In genomic region chr10:104253106-104253505, GRCh38 we compare ENCODE assay signal across 1 cellular context.
TF ChIP-seq lines count a peak whose summit lies in the region.

No MANE protein-coding gene starts in this region.

TF ChIP-seq in HepG2, 621 proteins besides CTCF, POLR2A, EP300 and RAD21 (continued from another document and continues in another):
- TF ChIP-seq ZNF512 (CRISPR knock-in tag; IDR thresholded peaks at IDR 0.05), result no peak
- TF ChIP-seq MBD4 (IDR thresholded peaks at IDR 0.05; ENCODE audit: borderline replicate concordance, low read length), result 0 out of 2 replicates have a peak, but pooled peaks have one; percentile 29
- no peak for TF ChIP-seq ZNF720 (CRISPR knock-in tag; IDR thresholded peaks at IDR 0.05)
- TF ChIP-seq ZNF616 (CRISPR knock-in tag; IDR thresholded peaks at IDR 0.05; ENCODE audit: low read depth), result no peak
- TF ChIP-seq DZIP1 (CRISPR knock-in tag; IDR thresholded peaks at IDR 0.05), result no peak
- peak; percentile 62; the same call in 1 of the 2 replicates for TF ChIP-seq MED13 (CRISPR knock-in tag; IDR thresholded peaks at IDR 0.05)
- no peak for TF ChIP-seq ZNF7 (CRISPR knock-in tag; IDR thresholded peaks at IDR 0.05)
- TF ChIP-seq ZNF740 (CRISPR knock-in tag; IDR thresholded peaks at IDR 0.05), result peak; percentile 66; the same call in 1 of the 2 replicates
- no peak for TF ChIP-seq ZMAT5 (CRISPR knock-in tag; IDR thresholded peaks at IDR 0.05; ENCODE audit: borderline replicate concordance, low read depth)
- no peak for TF ChIP-seq MZF1 (CRISPR knock-in tag; IDR thresholded peaks at IDR 0.05; ENCODE audit: borderline replicate concordance)
- TF ChIP-seq HES4 (CRISPR knock-in tag; IDR thresholded peaks at IDR 0.05; ENCODE audit: borderline replicate concordance), result no peak
- no peak for TF ChIP-seq ZSCAN5A (CRISPR knock-in tag; IDR thresholded peaks at IDR 0.05; ENCODE audit: borderline replicate concordance)
- TF ChIP-seq FOXO1 (CRISPR knock-in tag; IDR thresholded peaks at IDR 0.05), result peak; percentile 85
- peak; percentile 81; the same call in 1 of the 2 replicates for TF ChIP-seq IRF2 (CRISPR knock-in tag; IDR thresholded peaks at IDR 0.05)
- TF ChIP-seq ADNP (CRISPR knock-in tag; IDR thresholded peaks at IDR 0.05), result no peak
- TF ChIP-seq TEF (CRISPR knock-in tag; IDR thresholded peaks at IDR 0.05), result no peak
- no peak for TF ChIP-seq ZNF781 (CRISPR knock-in tag; IDR thresholded peaks at IDR 0.05; ENCODE audit: borderline replicate concordance, not compliant biosample characterization)
- no peak for TF ChIP-seq ZNF30 (CRISPR knock-in tag; IDR thresholded peaks at IDR 0.05)
- peak; percentile 91 for TF ChIP-seq SP5 (CRISPR knock-in tag; IDR thresholded peaks at IDR 0.05; ENCODE audit: borderline replicate concordance, low read depth)
- peak; percentile 81 for TF ChIP-seq ELF3 (CRISPR knock-in tag; IDR thresholded peaks at IDR 0.05)
- TF ChIP-seq ZNF776 (CRISPR knock-in tag; IDR thresholded peaks at IDR 0.05), result no peak
- no peak for TF ChIP-seq NR3C1 (CRISPR knock-in tag; IDR thresholded peaks at IDR 0.05)
- peak; percentile 96 for TF ChIP-seq FOXA3 (CRISPR knock-in tag; IDR thresholded peaks at IDR 0.05)
- TF ChIP-seq PBX2 (CRISPR knock-in tag; IDR thresholded peaks at IDR 0.05), result no peak
- TF ChIP-seq ZNF546 (CRISPR knock-in tag; conservative IDR thresholded peaks at IDR 0.05), result no peak
- no peak for TF ChIP-seq FLYWCH1 (CRISPR knock-in tag; IDR thresholded peaks at IDR 0.05)
- TF ChIP-seq ZNF607 (CRISPR knock-in tag; IDR thresholded peaks at IDR 0.05; ENCODE audit: borderline replicate concordance), result peak; percentile 46; the same call in 1 of the 2 replicates
- peak; percentile 75; the same call in 1 of the 2 replicates for TF ChIP-seq GFI1 (CRISPR knock-in tag; IDR thresholded peaks at IDR 0.05; ENCODE audit: borderline replicate concordance)
- no peak for TF ChIP-seq SRSF9 (IDR thresholded peaks at IDR 0.05; ENCODE audit: borderline replicate concordance, insufficient read depth, low read depth, low read length, poor library complexity, severe bottlenecking)
- TF ChIP-seq JUNB (CRISPR knock-in tag; IDR thresholded peaks at IDR 0.05; ENCODE audit: borderline replicate concordance), result peak; percentile 69; the same call in 1 of the 2 replicates
- TF ChIP-seq PRDM4 (CRISPR knock-in tag; IDR thresholded peaks at IDR 0.05; ENCODE audit: borderline replicate concordance), result no peak
- TF ChIP-seq ZNF431 (CRISPR knock-in tag; IDR thresholded peaks at IDR 0.05; ENCODE audit: borderline replicate concordance, low read depth), result peak; percentile 85; the same call in 1 of the 2 replicates
- TF ChIP-seq ZSCAN22 (CRISPR knock-in tag; IDR thresholded peaks at IDR 0.05), result no peak
- TF ChIP-seq ZFX (CRISPR knock-in tag; IDR thresholded peaks at IDR 0.05; ENCODE audit: low read depth), result no peak
- TF ChIP-seq ZNF746 (CRISPR knock-in tag; IDR thresholded peaks at IDR 0.05), result peak; percentile 81; the same call in 1 of the 2 replicates
- no peak for TF ChIP-seq ZNF570 (CRISPR knock-in tag; IDR thresholded peaks at IDR 0.05; ENCODE audit: borderline replicate concordance)
- TF ChIP-seq HINFP (CRISPR knock-in tag; IDR thresholded peaks at IDR 0.05; ENCODE audit: low read depth), result no peak
- peak; percentile 91 for TF ChIP-seq ZGPAT (CRISPR knock-in tag; IDR thresholded peaks at IDR 0.05)
- TF ChIP-seq UBTF (CRISPR knock-in tag; IDR thresholded peaks at IDR 0.05), result no peak
- TF ChIP-seq RXRA (CRISPR knock-in tag; IDR thresholded peaks at IDR 0.05), result peak; percentile 82; the same call in 1 of the 2 replicates
- TF ChIP-seq PITX1 (CRISPR knock-in tag; IDR thresholded peaks at IDR 0.05), result peak; percentile 79
- no peak for TF ChIP-seq ZNF672 (CRISPR knock-in tag; IDR thresholded peaks at IDR 0.05)
- TF ChIP-seq TFE3 (CRISPR knock-in tag; IDR thresholded peaks at IDR 0.05), result peak; percentile 84
- 0 out of 2 replicates have a peak, but pooled peaks have one; percentile 41 for TF ChIP-seq ZFP90 (CRISPR knock-in tag; IDR thresholded peaks at IDR 0.05; ENCODE audit: borderline replicate concordance)
- TF ChIP-seq NONO (IDR thresholded peaks at IDR 0.05), result no peak
- 0 out of 2 replicates have a peak, but pooled peaks have one; percentile 46 for TF ChIP-seq NONO (CRISPR knock-in tag; conservative IDR thresholded peaks at IDR 0.05)
- peak; percentile 43; the same call in 1 of the 2 replicates for TF ChIP-seq ZBTB3 (CRISPR knock-in tag; IDR thresholded peaks at IDR 0.05; ENCODE audit: borderline replicate concordance, low read depth)
